In genomic region chr3:32484437-32484836, GRCh38 we compare ENCODE assay signal across 15 cellular contexts. TPM values are rescaled to one million over a fixed set of nuclear protein-coding genes. Genes with fewer than 3 reads are reported as not detected.
DNase-seq lines count a peak whose midpoint lies in the region; ATAC-seq and TF ChIP-seq lines count a peak whose summit lies in the region.
"Had no signal": no experiment of that assay in that cellular context is flagged by ENCODE, and none has a peak within 500 bp of the region (broad histone marks: within the 10 kb centered on the region; RNA-seq: fewer than 3 reads in every experiment).

No MANE protein-coding gene starts in this region.

- H3K4me1 ChIP-seq in OCI-LY7 (ENCODE audit: insufficient read depth, low read length, poor library complexity, severe bottlenecking) (peaks cover 14% of the 10 kb centered on the region), ovary (ENCODE audit: insufficient read depth) (no peaks in the 10 kb centered on the region)
- H3K4me1 ChIP-seq: gastroesophageal sphincter had no signal

- CTCF ChIA-PET in OCI-LY7 (lab: Charles Lee; ENCODE audit: unreplicated experiment) = no interaction called here

- no peak for TF ChIP-seq POLR2A in ovary (IDR thresholded peaks at IDR 0.05)

- peak overlapping the region; percentile 37 for H3K4me2 ChIP-seq in OCI-LY7 (ENCODE audit: low read length)
- H3K4me2 ChIP-seq: KMS-11 had no signal

- no peak for DNase-seq in activated T-cell treated with anti-CD3 and anti-CD28 coated beads, Interleukin-2, amount 50 U/mL, for 72 hours
- no peak for DNase-seq in activated T-cell treated with anti-CD3 and anti-CD28 coated beads, Interleukin-2, amount 50 U/mL, for 4 hours
- peak; percentile 24 for DNase-seq in OCI-LY7 (ENCODE audit: low spot score)
- no peak for DNase-seq in effector memory CD8-positive, alpha-beta T cell
- no peak for DNase-seq in activated CD4-positive, CD25-positive, alpha-beta regulatory T cell treated with anti-CD3 and anti-CD28 coated beads, Interleukin-2, amount 50 U/mL, for 72 hours
- DNase-seq in ovary = no peak
- DNase-seq: activated CD4-positive, alpha-beta T cell treated with anti-CD3 and anti-CD28 coated beads for 4 hours; activated effector memory CD4-positive, alpha-beta T cell treated with Interleukin-2 at 50 U/mL for 16 hours; substantia nigra had no signal

- H3K27ac ChIP-seq in OCI-LY7 (ENCODE audit: low read depth, low read length, poor library complexity, severe bottlenecking) (no peak overlapping the region), ovary (no peak overlapping the region)
- H3K27ac ChIP-seq: 22Rv1, gastroesophageal sphincter, KMS-11 had no signal

- BruUV-seq in OCI-LY7 (replicated peaks; lab: Mats Ljungman, UMichigan) = no TSS peak

- H2AFZ ChIP-seq in OCI-LY7 (ENCODE audit: low read length) = no peak overlapping the region

- H3K27ac Mint-ChIP-seq in activated T-cell treated with anti-CD3 and anti-CD28 coated beads, Interleukin-2, amount 50 U/mL, for 72 hours = peak overlapping the region; percentile 47
- peak overlapping the region; percentile 10 to 57 for H3K27ac Mint-ChIP-seq in effector memory CD8-positive, alpha-beta T cell
- H3K27ac Mint-ChIP-seq: brain had no signal

- intact Hi-C loops in OCI-LY7 (cut with micrococcal nuclease; ENCODE audit: unreplicated experiment) = no loop called here
- intact Hi-C loops in ovary (cut with DNase I) = no loop called here

- ATAC-seq in activated T-cell treated with anti-CD3 and anti-CD28 coated beads, Interleukin-2, amount 50 U/mL, for 72 hours (replicated peaks in 1 of 2) = no peak
- ATAC-seq in activated T-cell treated with anti-CD3 and anti-CD28 coated beads, Interleukin-2, amount 50 U/mL, for 4 hours = no peak
- ATAC-seq in effector memory CD8-positive, alpha-beta T cell (replicated peaks) = no peak
- ATAC-seq in GM19455 (IDR thresholded peaks at IDR 0.05; ENCODE audit: unreplicated experiment) = no peak
- no peak for ATAC-seq in GM21423 (IDR thresholded peaks at IDR 0.05; ENCODE audit: unreplicated experiment)
- ATAC-seq: gastroesophageal sphincter had no signal

- H3K4me1 Mint-ChIP-seq in activated T-cell treated with anti-CD3 and anti-CD28 coated beads, Interleukin-2, amount 50 U/mL, for 72 hours (ENCODE audit: low read depth) = peaks cover 35% of the 10 kb centered on the region
- H3K4me1 Mint-ChIP-seq in activated T-cell treated with anti-CD3 and anti-CD28 coated beads, Interleukin-2, amount 50 U/mL, for 4 hours (ENCODE audit: low read depth) = peaks cover 20% of the 10 kb centered on the region
- peaks cover 9 to 13% of the 10 kb centered on the region in 2 donors for H3K4me1 Mint-ChIP-seq in effector memory CD8-positive, alpha-beta T cell (ENCODE audit: low read depth in 2 of 2)
- H3K4me1 Mint-ChIP-seq: brain had no signal

- H3K36me3 ChIP-seq in OCI-LY7 (ENCODE audit: insufficient read depth, low read length) (peaks cover 55% of the 10 kb centered on the region), ovary (no peaks in the 10 kb centered on the region)

- no peak overlapping the region for H3K4me3 Mint-ChIP-seq in activated T-cell treated with anti-CD3 and anti-CD28 coated beads, Interleukin-2, amount 50 U/mL, for 72 hours
- H3K4me3 Mint-ChIP-seq in activated T-cell treated with anti-CD3 and anti-CD28 coated beads, Interleukin-2, amount 50 U/mL, for 4 hours = no peak overlapping the region
- H3K4me3 Mint-ChIP-seq in effector memory CD8-positive, alpha-beta T cell = no peak overlapping the region
- H3K4me3 Mint-ChIP-seq: brain had no signal

- no peaks in the 10 kb centered on the region for H4K20me1 ChIP-seq in OCI-LY7 (ENCODE audit: insufficient read depth, low read length)

- WGBS in ovary, 3 donors = 92 to 97% (median 93%) methylated on average over 6 of the region's 6 CpGs

- H3K36me3 Mint-ChIP-seq in activated T-cell treated with anti-CD3 and anti-CD28 coated beads, Interleukin-2, amount 50 U/mL, for 72 hours (ENCODE audit: insufficient read depth in 2 of 2) = peaks cover 11 to 49% of the 10 kb centered on the region in 2 donors
- H3K36me3 Mint-ChIP-seq in activated T-cell treated with anti-CD3 and anti-CD28 coated beads, Interleukin-2, amount 50 U/mL, for 4 hours (ENCODE audit: insufficient read depth) = peaks cover 42% of the 10 kb centered on the region
- peaks cover 74% of the 10 kb centered on the region for H3K36me3 Mint-ChIP-seq in effector memory CD8-positive, alpha-beta T cell (ENCODE audit: insufficient read depth)

- TF ChIP-seq EP300 in ovary (IDR thresholded peaks at IDR 0.05) = no peak

- H3K4me3 ChIP-seq in OCI-LY7 (ENCODE audit: low read depth, low read length, poor library complexity, severe bottlenecking) = no peak overlapping the region
- no peak overlapping the region for H3K4me3 ChIP-seq in ovary
- H3K4me3 ChIP-seq: gastroesophageal sphincter had no signal

- H3K9me3 ChIP-seq in OCI-LY7 (ENCODE audit: low read length) (no peaks in the 10 kb centered on the region), ovary (no peaks in the 10 kb centered on the region)
- H3K9me3 ChIP-seq: gastroesophageal sphincter had no signal

- POLR2A ChIA-PET in OCI-LY7 (lab: Charles Lee) = interaction anchor here (0.6 to 1.6 kb wide), 7 partner anchors 11 to 168 kb away, joined by 3 to 9 read pairs (median 3); no protein-coding TSS in a partner anchor

- H3K79me2 ChIP-seq in OCI-LY7 (ENCODE audit: insufficient read depth, low read depth, low read length) = no peaks in the 10 kb centered on the region

- H3K27me3 ChIP-seq in ovary = no peaks in the 10 kb centered on the region
- H3K27me3 ChIP-seq: gastroesophageal sphincter had no signal

- no peaks in the 10 kb centered on the region for H3K9me3 Mint-ChIP-seq in activated T-cell treated with anti-CD3 and anti-CD28 coated beads, Interleukin-2, amount 50 U/mL, for 72 hours
- H3K9me3 Mint-ChIP-seq in activated T-cell treated with anti-CD3 and anti-CD28 coated beads, Interleukin-2, amount 50 U/mL, for 4 hours = no peaks in the 10 kb centered on the region
- no peaks in the 10 kb centered on the region for H3K9me3 Mint-ChIP-seq in effector memory CD8-positive, alpha-beta T cell
- H3K9me3 Mint-ChIP-seq: brain had no signal

- TF ChIP-seq CTCF in OCI-LY7 (conservative IDR thresholded peaks at IDR 0.05; ENCODE audit: low read length) (no peak), ovary (IDR thresholded peaks at IDR 0.05) (no peak)

- H3K27me3 Mint-ChIP-seq in activated T-cell treated with anti-CD3 and anti-CD28 coated beads, Interleukin-2, amount 50 U/mL, for 72 hours (ENCODE audit: low read depth) = no peaks in the 10 kb centered on the region
- H3K27me3 Mint-ChIP-seq in activated T-cell treated with anti-CD3 and anti-CD28 coated beads, Interleukin-2, amount 50 U/mL, for 4 hours (ENCODE audit: low read depth) = no peaks in the 10 kb centered on the region
- H3K27me3 Mint-ChIP-seq in effector memory CD8-positive, alpha-beta T cell = no peaks in the 10 kb centered on the region
- H3K27me3 Mint-ChIP-seq: brain had no signal

- H3K9me2 ChIP-seq in OCI-LY7 (ENCODE audit: insufficient read depth, low read length) = no peaks in the 10 kb centered on the region

RNA-seq across cellular contexts. Expression of gene CMTM6, which starts 18.2 kb away (rescaled TPM):
- 10 to 100 TPM; 56.6 to 69.6 TPM for total RNA-seq in activated T-cell treated with anti-CD3 and anti-CD28 coated beads, Interleukin-2, amount 50 U/mL, for 72 hours
- 10 to 100 TPM; 44.3 to 60.9 (median 47.9) TPM for total RNA-seq in activated T-cell treated with anti-CD3 and anti-CD28 coated beads, Interleukin-2, amount 50 U/mL, for 4 hours
- total RNA-seq in OCI-LY7 (2014; rRNA removed; shearing (Covaris generic)) = 16.0 and 26.2 TPM in 2 replicates
- 33.5 and 36.0 TPM in 2 replicates for total RNA-seq in OCI-LY7 (2022)
- 100 to 1,000 TPM in 1 of 7 donors, 10 to 100 TPM in 6; 24.1 to 150 (median 25.9) TPM for total RNA-seq in ovary
- 10 to 100 TPM; 19.7 to 30.3 TPM for polyA plus RNA-seq in ovary
